In genomic region chr4:2008671-2008920, GRCh38 we compare ENCODE assay signal across 8 cellular contexts. TPM values are rescaled to one million over a fixed set of nuclear protein-coding genes. Genes with fewer than 3 reads are reported as not detected.
DNase-seq lines count a peak whose midpoint lies in the region; ATAC-seq and TF ChIP-seq lines count a peak whose summit lies in the region.

No MANE protein-coding gene starts in this region.

- H3K4me3 Mint-ChIP-seq in T-helper 17 cell: peak overlapping the region; percentile 94

- peaks cover 0 to 38% (median 10%) of the 10 kb centered on the region in 3 donors for H3K4me1 ChIP-seq in gastroesophageal sphincter
- peaks cover 0 to 33% (median 22%) of the 10 kb centered on the region in 4 donors for H3K4me1 ChIP-seq in sigmoid colon

- TF ChIP-seq EP300 in gastroesophageal sphincter (IDR thresholded peaks at IDR 0.05): no peak
- no peak for TF ChIP-seq EP300 in sigmoid colon (IDR thresholded peaks at IDR 0.05)

- H3K9me3 ChIP-seq in T-helper 17 cell (ENCODE audit: control insufficient read depth, low read length, poor library complexity, severe bottlenecking) (no peaks in the 10 kb centered on the region), gastroesophageal sphincter (no peaks in the 10 kb centered on the region), sigmoid colon (no peaks in the 10 kb centered on the region)

- peaks cover 14% of the 10 kb centered on the region for H3K4me1 Mint-ChIP-seq in T-helper 17 cell

- H3K27ac Mint-ChIP-seq in T-helper 17 cell: peak overlapping the region; percentile 96

- no peak for TF ChIP-seq CTCF in GM12875 (IDR thresholded peaks at IDR 0.05; ENCODE audit: borderline replicate concordance, insufficient read depth, low read depth, low read length)
- TF ChIP-seq CTCF in gastroesophageal sphincter (IDR thresholded peaks at IDR 0.05): no peak
- no peak for TF ChIP-seq CTCF in sigmoid colon (IDR thresholded peaks at IDR 0.05)

- TF ChIP-seq POLR2A in gastroesophageal sphincter (IDR thresholded peaks at IDR 0.05) (peak in 1 of 2 donors; percentile 16), sigmoid colon (IDR thresholded peaks at IDR 0.05) (no peak)

- DNase-seq in T-helper 17 cell: no peak
- DNase-seq in sigmoid colon: no peak
- DNase-seq in SK-N-DZ (ENCODE audit: low spot score): no peak
- DNase-seq in AG08395 (ENCODE audit: low spot score): no peak

- H3K27me3 ChIP-seq in gastroesophageal sphincter: no peaks in the 10 kb centered on the region
- H3K27me3 ChIP-seq in sigmoid colon: no peaks in the 10 kb centered on the region

- ATAC-seq in T-helper 17 cell (peak; percentile 15), gastroesophageal sphincter (peak; percentile 10), GM19463 (IDR thresholded peaks at IDR 0.05; ENCODE audit: unreplicated experiment) (no peak), GM19023 (IDR thresholded peaks at IDR 0.05; ENCODE audit: unreplicated experiment) (no peak)

- WGBS in gastroesophageal sphincter (ENCODE audit: low coverage in 1 of 2), 2 donors: 0% methylated on average over 16 to 18 of the region's 27 CpGs
- WGBS in sigmoid colon, 2 donors: 1% methylated on average over 27 of the region's 27 CpGs

- H3K4me3 ChIP-seq in GM12875 (ENCODE audit: low read depth, low read length) (peak overlapping the region; percentile 89), gastroesophageal sphincter (peak overlapping the region; percentile 85 to 97), sigmoid colon (peak overlapping the region; percentile 75 to 99 (median 88))

- intact Hi-C loops in sigmoid colon (cut with DNase I): loop anchor here (2.0 kb wide), 1 partner anchor 460 kb away; the partner anchor contains the start of gene RNF4

- H3K27ac ChIP-seq in gastroesophageal sphincter (peak overlapping the region; percentile 88 to 99 (median 96)), sigmoid colon (peak overlapping the region; percentile 92 to 99 (median 96))

- no peaks in the 10 kb centered on the region for H3K27me3 Mint-ChIP-seq in T-helper 17 cell

- H3K36me3 Mint-ChIP-seq in T-helper 17 cell (ENCODE audit: low read depth): peaks cover 5% of the 10 kb centered on the region

- H3K36me3 ChIP-seq in gastroesophageal sphincter: peaks cover 0 to 25% of the 10 kb centered on the region in 2 donors
- H3K36me3 ChIP-seq in sigmoid colon: peaks cover 0 to 9% (median 0%) of the 10 kb centered on the region in 4 donors

RNA-seq across cellular contexts. Expression of gene NELFA, which starts 0.2 kb away (rescaled TPM):
- 10 to 100 TPM; 40.7 to 47.2 TPM for total RNA-seq in T-helper 17 cell
- 10 to 100 TPM; 14.5 to 19.4 (median 17.5) TPM for total RNA-seq in gastroesophageal sphincter
- total RNA-seq in sigmoid colon: 10 to 100 TPM; 14.3 to 19.3 (median 17.1) TPM
- 10 to 100 TPM; 13.8 to 27.4 (median 15.3) TPM for polyA plus RNA-seq in sigmoid colon
- polyA plus RNA-seq in SK-N-DZ (2014; cell fraction: cytosol; rRNA removed): 50.7 and 51.7 TPM in 2 replicates
- polyA plus RNA-seq in SK-N-DZ (2014; cell fraction: nucleus; rRNA removed): 47.8 and 51.0 TPM in 2 replicates

RNA-seq across cellular contexts. Expression of gene NAT8L, which starts 50.5 kb away (rescaled TPM):
- total RNA-seq in T-helper 17 cell: not detected
- total RNA-seq in gastroesophageal sphincter: under 1 TPM in 3 of 4 donors, not detected in 1; 0.15 to 0.40 (median 0.35) TPM
- under 1 TPM in 3 of 4 donors, not detected in 1; 0.27 to 0.36 (median 0.28) TPM for total RNA-seq in sigmoid colon
- polyA plus RNA-seq in sigmoid colon: 1 to 10 TPM in 1 of 3 donors, under 1 TPM in 1, not detected in 1; under 0.01 to 2.4 TPM
- polyA plus RNA-seq in SK-N-DZ (2014; cell fraction: cytosol; rRNA removed): 2.8 and 3.9 TPM in 2 replicates
- polyA plus RNA-seq in SK-N-DZ (2014; cell fraction: nucleus; rRNA removed): 6.2 and 12.0 TPM in 2 replicates

Comparison
In these comparisons a context has a peak if more than half of its experiments do, and no peak if none do; other contexts are left out.
1. ATAC-seq: peak in T-helper 17 cell (single experiment) and gastroesophageal sphincter (single experiment); none in GM19463 (single experiment) and GM19023 (single experiment).
2. Peak in every context shown above with its lines, with median percentiles within 50 percentile points of each other: H3K4me3 ChIP-seq.